Comparison of ENCODE assay signal across 18 cellular contexts in the genomic region with DNA sequence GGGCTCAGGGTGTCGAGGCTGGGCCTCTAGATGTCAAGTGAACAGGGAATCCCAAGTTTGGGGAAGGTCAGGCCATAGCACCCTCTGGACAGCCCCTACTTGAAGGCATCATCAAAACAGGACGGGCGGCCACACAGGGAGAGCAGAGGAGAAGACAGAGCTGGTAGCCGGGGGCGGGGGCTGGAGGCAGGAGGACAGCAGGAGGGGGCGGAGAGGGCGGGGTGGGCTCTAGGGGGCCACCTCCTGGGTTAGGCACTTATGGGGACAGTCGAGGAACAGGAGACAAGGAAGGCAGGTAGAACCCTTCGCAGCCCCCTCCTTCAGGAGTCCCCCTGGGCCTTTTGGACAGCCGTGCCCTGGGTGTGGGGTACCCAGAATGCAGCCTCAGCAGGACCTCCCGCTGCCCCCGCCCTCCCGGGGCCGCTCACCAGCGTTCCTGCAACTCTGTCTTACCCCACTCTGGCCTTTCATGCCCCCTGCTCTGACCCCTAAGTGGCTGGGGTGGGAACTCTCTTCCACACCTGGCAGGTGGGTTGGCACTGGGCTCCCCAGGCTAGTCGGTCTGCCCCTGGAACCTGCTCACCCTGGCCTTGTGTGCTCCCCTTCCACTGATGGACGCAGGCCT. TPM values are rescaled to one million over a fixed set of nuclear protein-coding genes. Genes with fewer than 3 reads are reported as not detected.
A peak's percentile ranks its signal among the peaks of the same experiment; 100 is the strongest.
DNase-seq lines count a peak whose midpoint lies in the region; ATAC-seq and TF ChIP-seq lines count a peak whose summit lies in the region.
"Had no signal": no experiment of that assay in that cellular context is flagged by ENCODE, and none has a peak within 500 bp of the region (broad histone marks: within the 10 kb centered on the region; RNA-seq: fewer than 3 reads in every experiment).

No MANE protein-coding gene starts in this region.

- CTCF ChIA-PET in activated CD8-positive, alpha-beta T cell treated with anti-CD3 and anti-CD28 coated beads, Interleukin-2, amount 10 ng/mL, durations not matched to agents 7 days and 5 days (lab: Charles Lee) = interaction anchor here (0.9 to 1.4 kb wide), 2 partner anchors 36 to 37 kb away, joined by 3 to 4 read pairs; no protein-coding TSS in a partner anchor
- CTCF ChIA-PET in activated CD8-positive, alpha-beta T cell treated with anti-CD3 and anti-CD28 coated beads for 36 hours (lab: Charles Lee) = interaction anchor here (2.0 kb wide), 1 partner anchor 14 kb away, joined by 8 read pairs; no protein-coding TSS in a partner anchor
- CTCF ChIA-PET in activated CD4-positive, alpha-beta memory T cell treated with anti-CD3 and anti-CD28 coated beads for 36 hours (lab: Charles Lee) = interaction anchor here (0.9 kb wide), 1 partner anchor 15 kb away, joined by 3 read pairs; no protein-coding TSS in a partner anchor
- CTCF ChIA-PET in PC-3 (lab: Charles Lee) = no interaction called here

- no peaks in the 10 kb centered on the region for H3F3A ChIP-seq in PC-3 (ENCODE audit: low read length, unreplicated experiment)

- BruUV-seq in PC-3 (replicated peaks; lab: Mats Ljungman, UMichigan) = no TSS peak

- H3K36me3 Mint-ChIP-seq in activated CD8-positive, alpha-beta T cell treated with anti-CD3 and anti-CD28 coated beads, Interleukin-2, amount 10 ng/mL, durations not matched to agents 7 days and 5 days (ENCODE audit: low read depth) = peaks cover 32% of the 10 kb centered on the region
- peaks cover 12% of the 10 kb centered on the region for H3K36me3 Mint-ChIP-seq in activated CD8-positive, alpha-beta T cell treated with anti-CD3 and anti-CD28 coated beads for 36 hours (ENCODE audit: low read depth)
- H3K36me3 Mint-ChIP-seq in activated CD4-positive, alpha-beta memory T cell treated with anti-CD3 and anti-CD28 coated beads for 36 hours = peaks cover 1% of the 10 kb centered on the region
- no peaks in the 10 kb centered on the region for H3K36me3 Mint-ChIP-seq in glutamatergic neuron (ENCODE audit: unreplicated experiment)
- H3K36me3 Mint-ChIP-seq: CD4-positive, CD25-positive, alpha-beta regulatory T cell had no signal

- no peak overlapping the region for H2AFZ ChIP-seq in PC-3 (ENCODE audit: low read length)

- no peaks in the 10 kb centered on the region for H3K27me3 Mint-ChIP-seq in activated CD8-positive, alpha-beta T cell treated with anti-CD3 and anti-CD28 coated beads, Interleukin-2, amount 10 ng/mL, durations not matched to agents 7 days and 5 days (ENCODE audit: low read depth)
- no peaks in the 10 kb centered on the region for H3K27me3 Mint-ChIP-seq in activated CD8-positive, alpha-beta T cell treated with anti-CD3 and anti-CD28 coated beads for 36 hours
- no peaks in the 10 kb centered on the region for H3K27me3 Mint-ChIP-seq in activated CD4-positive, alpha-beta memory T cell treated with anti-CD3 and anti-CD28 coated beads for 36 hours
- peaks cover 11% of the 10 kb centered on the region for H3K27me3 Mint-ChIP-seq in glutamatergic neuron (ENCODE audit: unreplicated experiment)
- H3K27me3 Mint-ChIP-seq: CD4-positive, CD25-positive, alpha-beta regulatory T cell had no signal

- peaks cover 47% of the 10 kb centered on the region for H3K79me2 ChIP-seq in PC-3 (ENCODE audit: low read length)

- H3K4me3 ChIP-seq in thoracic aorta (no peak overlapping the region), thyroid gland (replicated peaks in 1 of 3) (no peak overlapping the region), PC-3 (ENCODE audit: low read length) (no peak overlapping the region)

- intact Hi-C loops in activated CD8-positive, alpha-beta T cell treated with anti-CD3 and anti-CD28 coated beads for 36 hours (cut with micrococcal nuclease) = no loop called here
- intact Hi-C loops in activated CD4-positive, alpha-beta memory T cell treated with anti-CD3 and anti-CD28 coated beads for 36 hours (cut with micrococcal nuclease) = no loop called here
- intact Hi-C loops in thyroid gland (cut with DNase I) (no loop called here), PC-3 (cut with micrococcal nuclease) (no loop called here)

- no peaks in the 10 kb centered on the region for H3K36me3 ChIP-seq in thoracic aorta
- H3K36me3 ChIP-seq in thyroid gland = no peaks in the 10 kb centered on the region
- no peaks in the 10 kb centered on the region for H3K36me3 ChIP-seq in PC-3 (ENCODE audit: low read depth, low read length)

- no peak for TF ChIP-seq POLR2A in thyroid gland (IDR thresholded peaks at IDR 0.05)

- H3K27me3 ChIP-seq in thoracic aorta (replicated peaks; ENCODE audit: insufficient read depth) (no peaks in the 10 kb centered on the region), thyroid gland (no peaks in the 10 kb centered on the region), PC-3 (ENCODE audit: low read length) (no peaks in the 10 kb centered on the region)

- POLR2A ChIA-PET in activated CD8-positive, alpha-beta T cell treated with anti-CD3 and anti-CD28 coated beads, Interleukin-2, amount 10 ng/mL, durations not matched to agents 7 days and 5 days (lab: Charles Lee) = interaction anchor here (1.0 to 1.5 kb wide), 2 partner anchors 10 to 144 kb away, joined by 3 read pairs; a partner anchor contains a TSS
- POLR2A ChIA-PET in activated CD8-positive, alpha-beta T cell treated with anti-CD3 and anti-CD28 coated beads for 36 hours (lab: Charles Lee) = interaction anchor here (0.9 to 1.7 kb wide), 2 partner anchors 8 to 9 kb away, joined by 3 to 8 read pairs; no protein-coding TSS in a partner anchor
- POLR2A ChIA-PET in activated CD4-positive, alpha-beta memory T cell treated with anti-CD3 and anti-CD28 coated beads for 36 hours (lab: Charles Lee) = no interaction called here
- POLR2A ChIA-PET in PC-3 (lab: Charles Lee; ENCODE audit: unreplicated experiment) = no interaction called here

- no peak for DNase-seq in activated CD8-positive, alpha-beta T cell treated with anti-CD3 and anti-CD28 coated beads, Interleukin-2, amount 10 ng/mL, durations not matched to agents 7 days and 5 days
- no peak for DNase-seq in activated CD8-positive, alpha-beta T cell treated with anti-CD3 and anti-CD28 coated beads for 36 hours
- DNase-seq in activated CD4-positive, alpha-beta memory T cell treated with anti-CD3 and anti-CD28 coated beads for 36 hours = no peak
- no peak for DNase-seq in glutamatergic neuron
- DNase-seq in thoracic aorta (ENCODE audit: low spot score) = no peak
- DNase-seq in thyroid gland = no peak
- no peak for DNase-seq in PC-3
- DNase-seq in stimulated activated CD4-positive, alpha-beta T cell treated with anti-CD3 and anti-CD28 coated beads, Interleukin-4, amount 100 ng/mL, for 4 hours = no peak
- DNase-seq: activated CD4-positive, alpha-beta T cell treated with anti-CD3 and anti-CD28 coated beads, Interleukin-2, amount 50 U/mL, for 4 hours; CD4-positive, CD25-positive, alpha-beta regulatory T cell; NCI-H1105; posterior cingulate gyrus had no signal

- no peak overlapping the region for H3K9ac ChIP-seq in PC-3 (ENCODE audit: low read length)
- H3K9ac ChIP-seq: KMS-11 had no signal

- no peak overlapping the region for H3K4me2 ChIP-seq in PC-3 (ENCODE audit: low read length)
- H3K4me2 ChIP-seq: KMS-11 had no signal

- H3K9me3 ChIP-seq in thoracic aorta (no peaks in the 10 kb centered on the region), thyroid gland (no peaks in the 10 kb centered on the region), PC-3 (ENCODE audit: low read length) (no peaks in the 10 kb centered on the region)

- H3K4me1 ChIP-seq in thoracic aorta (ENCODE audit: control insufficient read depth in 1 of 2, low read depth in 2 of 2) (peaks cover 15 to 79% of the 10 kb centered on the region in 2 donors), thyroid gland (peaks cover 25 to 52% of the 10 kb centered on the region in 2 donors), PC-3 (ENCODE audit: insufficient read depth, low read length) (peaks cover 12% of the 10 kb centered on the region)

- no peak for TF ChIP-seq CTCF in activated CD8-positive, alpha-beta T cell treated with anti-CD3 and anti-CD28 coated beads for 36 hours (IDR thresholded peaks at IDR 0.05)
- TF ChIP-seq CTCF in glutamatergic neuron (IDR thresholded peaks at IDR 0.05; ENCODE audit: partially characterized antibody, unreplicated experiment) = no peak
- TF ChIP-seq CTCF in thoracic aorta (IDR thresholded peaks at IDR 0.05) = no peak
- no peak for TF ChIP-seq CTCF in thyroid gland (IDR thresholded peaks at IDR 0.05)
- no peak for TF ChIP-seq CTCF in PC-3 (conservative IDR thresholded peaks at IDR 0.05; ENCODE audit: low read depth, low read length)

- peaks cover 82% of the 10 kb centered on the region for H3K4me1 Mint-ChIP-seq in activated CD8-positive, alpha-beta T cell treated with anti-CD3 and anti-CD28 coated beads, Interleukin-2, amount 10 ng/mL, durations not matched to agents 7 days and 5 days (ENCODE audit: low read depth)
- peaks cover 55% of the 10 kb centered on the region for H3K4me1 Mint-ChIP-seq in activated CD8-positive, alpha-beta T cell treated with anti-CD3 and anti-CD28 coated beads for 36 hours (ENCODE audit: low read depth)
- H3K4me1 Mint-ChIP-seq in activated CD4-positive, alpha-beta memory T cell treated with anti-CD3 and anti-CD28 coated beads for 36 hours (ENCODE audit: low read depth) = peaks cover 61% of the 10 kb centered on the region
- peaks cover 25% of the 10 kb centered on the region for H3K4me1 Mint-ChIP-seq in glutamatergic neuron (ENCODE audit: low read depth, unreplicated experiment)

- peak overlapping the region; percentile 34 for H3K27ac Mint-ChIP-seq in activated CD8-positive, alpha-beta T cell treated with anti-CD3 and anti-CD28 coated beads, Interleukin-2, amount 10 ng/mL, durations not matched to agents 7 days and 5 days
- H3K27ac Mint-ChIP-seq in activated CD8-positive, alpha-beta T cell treated with anti-CD3 and anti-CD28 coated beads for 36 hours = no peak overlapping the region
- peak overlapping the region; percentile 20 for H3K27ac Mint-ChIP-seq in activated CD4-positive, alpha-beta memory T cell treated with anti-CD3 and anti-CD28 coated beads for 36 hours
- H3K27ac Mint-ChIP-seq in glutamatergic neuron (ENCODE audit: unreplicated experiment) = peak overlapping the region; percentile 28

- H3K27ac ChIP-seq in thoracic aorta = peak overlapping the region; percentile 77 to 86
- no peak overlapping the region for H3K27ac ChIP-seq in thyroid gland
- H3K27ac ChIP-seq in PC-3 (ENCODE audit: low read length) = no peak overlapping the region
- H3K27ac ChIP-seq: KMS-11 had no signal

- H3K9me2 ChIP-seq in PC-3 (replicated peaks; ENCODE audit: low read length) = no peaks in the 10 kb centered on the region

- ATAC-seq in activated CD8-positive, alpha-beta T cell treated with anti-CD3 and anti-CD28 coated beads, Interleukin-2, amount 10 ng/mL, durations not matched to agents 7 days and 5 days = no peak
- ATAC-seq in activated CD8-positive, alpha-beta T cell treated with anti-CD3 and anti-CD28 coated beads for 36 hours = no peak
- ATAC-seq in thoracic aorta (ENCODE audit: insufficient number of reproducible peaks, low FRiP score, low read depth) (no peak), PC-3 (no peak)
- ATAC-seq: left lobe of liver had no signal

- peaks cover 11% of the 10 kb centered on the region; the same call in 1 of the 2 replicates for H4K20me1 ChIP-seq in PC-3 (ENCODE audit: low read length)

- H3K4me3 Mint-ChIP-seq in activated CD8-positive, alpha-beta T cell treated with anti-CD3 and anti-CD28 coated beads, Interleukin-2, amount 10 ng/mL, durations not matched to agents 7 days and 5 days = no peak overlapping the region
- no peak overlapping the region for H3K4me3 Mint-ChIP-seq in activated CD8-positive, alpha-beta T cell treated with anti-CD3 and anti-CD28 coated beads for 36 hours
- H3K4me3 Mint-ChIP-seq in activated CD4-positive, alpha-beta memory T cell treated with anti-CD3 and anti-CD28 coated beads for 36 hours = no peak overlapping the region
- H3K4me3 Mint-ChIP-seq in glutamatergic neuron (ENCODE audit: unreplicated experiment) = no peak overlapping the region

- WGBS in thyroid gland, 2 donors = 85% methylated on average over 12 to 16 of the region's 17 CpGs

- H3K9me3 Mint-ChIP-seq in activated CD8-positive, alpha-beta T cell treated with anti-CD3 and anti-CD28 coated beads, Interleukin-2, amount 10 ng/mL, durations not matched to agents 7 days and 5 days (ENCODE audit: insufficient read depth) = no peaks in the 10 kb centered on the region
- H3K9me3 Mint-ChIP-seq in activated CD8-positive, alpha-beta T cell treated with anti-CD3 and anti-CD28 coated beads for 36 hours = no peaks in the 10 kb centered on the region
- no peaks in the 10 kb centered on the region for H3K9me3 Mint-ChIP-seq in activated CD4-positive, alpha-beta memory T cell treated with anti-CD3 and anti-CD28 coated beads for 36 hours
- H3K9me3 Mint-ChIP-seq in glutamatergic neuron (ENCODE audit: unreplicated experiment) = peaks cover 22% of the 10 kb centered on the region
- H3K9me3 Mint-ChIP-seq: activated T-helper 2 cell treated with anti-CD3 and anti-CD28 coated beads, Interferon-gamma antibody, Interleukin-2, Interleukin-4, amounts not matched to agents 10 μg/mL and 5 μg/mL and 100 μg/mL, durations not matched to agents 14 hours and 24 hours and 36 hours; CD4-positive, CD25-positive, alpha-beta regulatory T cell had no signal

RNA-seq across cellular contexts. Expression of a gene that starts 5.8 kb away (rescaled TPM):
- 100 to 1,000 TPM; 198 to 204 TPM for total RNA-seq in activated CD8-positive, alpha-beta T cell treated with anti-CD3 and anti-CD28 coated beads, Interleukin-2, amount 10 ng/mL, durations not matched to agents 7 days and 5 days
- 100 to 1,000 TPM in 1 of 2 experiments, 10 to 100 TPM in 1; 98.2 to 102 TPM for total RNA-seq in activated CD8-positive, alpha-beta T cell treated with anti-CD3 and anti-CD28 coated beads for 36 hours
- total RNA-seq in activated CD4-positive, alpha-beta memory T cell treated with anti-CD3 and anti-CD28 coated beads for 36 hours = 100 to 1,000 TPM in 1 of 2 experiments, 10 to 100 TPM in 1; 97.9 to 102 TPM
- total RNA-seq in glutamatergic neuron (ENCODE audit: unreplicated experiment) (177 TPM), thoracic aorta (10 to 100 TPM; 87.7 to 94.9 TPM), thyroid gland (10 to 100 TPM; 40.5 to 75.6 (median 56.1) TPM), PC-3 (2014; rRNA removed) (97.5 and 99.9 TPM in 2 replicates)

RNA-seq across cellular contexts. Expression of a gene that starts 12.9 kb away (rescaled TPM):
- 10 to 100 TPM; 26.7 to 33.5 TPM for total RNA-seq in activated CD8-positive, alpha-beta T cell treated with anti-CD3 and anti-CD28 coated beads, Interleukin-2, amount 10 ng/mL, durations not matched to agents 7 days and 5 days
- total RNA-seq in activated CD8-positive, alpha-beta T cell treated with anti-CD3 and anti-CD28 coated beads for 36 hours = 10 to 100 TPM; 48.6 to 54.9 TPM
- 10 to 100 TPM; 19.3 to 20.0 TPM for total RNA-seq in activated CD4-positive, alpha-beta memory T cell treated with anti-CD3 and anti-CD28 coated beads for 36 hours
- 111 TPM for total RNA-seq in glutamatergic neuron (ENCODE audit: unreplicated experiment)
- 100 to 1,000 TPM in 1 of 2 donors, 10 to 100 TPM in 1; 60.9 to 143 TPM for total RNA-seq in thoracic aorta
- 10 to 100 TPM; 12.7 to 24.2 (median 22.9) TPM for total RNA-seq in thyroid gland
- total RNA-seq in PC-3 (2014; rRNA removed) = 19.4 TPM in 2 replicates

RNA-seq across cellular contexts. Expression of a gene that starts 27.6 kb away (rescaled TPM):
- total RNA-seq in activated CD8-positive, alpha-beta T cell treated with anti-CD3 and anti-CD28 coated beads, Interleukin-2, amount 10 ng/mL, durations not matched to agents 7 days and 5 days = under 1 TPM; 0.53 to 0.68 TPM
- total RNA-seq in activated CD8-positive, alpha-beta T cell treated with anti-CD3 and anti-CD28 coated beads for 36 hours = not detected
- total RNA-seq in activated CD4-positive, alpha-beta memory T cell treated with anti-CD3 and anti-CD28 coated beads for 36 hours = not detected
- total RNA-seq in glutamatergic neuron (ENCODE audit: unreplicated experiment) (not detected), thoracic aorta (10 to 100 TPM; 18.7 to 30.3 TPM), thyroid gland (1 to 10 TPM; 1.1 to 7.1 (median 2.2) TPM), PC-3 (2014; rRNA removed) (not detected in 2 replicates)
- total RNA-seq: A172; activated T-helper 2 cell treated with anti-CD3 and anti-CD28 coated beads, Interferon-gamma antibody, Interleukin-2, Interleukin-4, amounts not matched to agents 10 μg/mL and 5 μg/mL and 100 μg/mL, durations not matched to agents 14 hours and 24 hours and 36 hours; CD4-positive, CD25-positive, alpha-beta regulatory T cell; Daoy; dermis microvascular lymphatic vessel endothelial cell had no signal

RNA-seq across cellular contexts. Expression of a gene that starts 39.0 kb away (rescaled TPM):
- not detected for total RNA-seq in activated CD8-positive, alpha-beta T cell treated with anti-CD3 and anti-CD28 coated beads, Interleukin-2, amount 10 ng/mL, durations not matched to agents 7 days and 5 days
- not detected for total RNA-seq in activated CD8-positive, alpha-beta T cell treated with anti-CD3 and anti-CD28 coated beads for 36 hours
- total RNA-seq in activated CD4-positive, alpha-beta memory T cell treated with anti-CD3 and anti-CD28 coated beads for 36 hours = not detected
- 8.9 TPM for total RNA-seq in glutamatergic neuron (ENCODE audit: unreplicated experiment)
- total RNA-seq in thoracic aorta = 10 to 100 TPM in 1 of 2 donors, 1 to 10 TPM in 1; 2.3 to 25.5 TPM
- 1 to 10 TPM in 3 of 4 donors, not detected in 1; 3.7 to 9.9 (median 5.1) TPM for total RNA-seq in thyroid gland
- 84.3 and 105 TPM in 2 replicates for total RNA-seq in PC-3 (2014; rRNA removed)
- total RNA-seq: activated T-helper 2 cell treated with anti-CD3 and anti-CD28 coated beads, Interferon-gamma antibody, Interleukin-2, Interleukin-4, amounts not matched to agents 10 μg/mL and 5 μg/mL and 100 μg/mL, durations not matched to agents 14 hours and 24 hours and 36 hours; CD4-positive, CD25-positive, alpha-beta regulatory T cell had no signal

Comparison
In these comparisons a context has a peak if more than half of its experiments do, and no peak if none do; other contexts are left out.
1. H3K27ac ChIP-seq: peak in thoracic aorta (2 of 2); none in thyroid gland (0 of 3) and PC-3 (single experiment).
2. POLR2A ChIA-PET loops: an anchor here in activated CD8-positive, alpha-beta T cell treated with anti-CD3 and anti-CD28 coated beads, Interleukin-2, amount 10 ng/mL, durations not matched to agents 7 days and 5 days (1.0 to 1.5 kb wide) and activated CD8-positive, alpha-beta T cell treated with anti-CD3 and anti-CD28 coated beads for 36 hours (0.9 to 1.7 kb wide); none called in activated CD4-positive, alpha-beta memory T cell treated with anti-CD3 and anti-CD28 coated beads for 36 hours and PC-3.